29 cellular contexts compared by ENCODE assay signal in the genomic region with DNA sequence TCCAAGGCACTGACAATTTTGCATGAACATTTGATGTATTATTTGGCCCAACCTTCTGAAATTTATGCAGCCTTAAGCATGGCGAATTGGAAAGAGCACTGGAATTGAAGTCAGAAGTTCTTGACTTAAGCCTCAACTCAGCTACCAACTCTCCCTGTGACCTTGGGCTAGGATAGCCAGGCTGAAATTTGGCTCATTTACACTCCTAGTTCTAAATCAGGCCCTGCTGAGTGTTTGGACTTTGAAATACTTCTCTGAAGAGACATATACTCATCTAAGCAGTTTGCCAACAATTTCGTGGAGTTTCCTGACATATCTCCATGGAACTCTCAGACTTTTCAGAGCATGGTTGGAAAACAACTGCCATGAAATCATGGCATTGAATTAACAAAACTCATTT.
"Had no signal": no experiment of that assay in that cellular context is flagged by ENCODE, and none has a peak within 500 bp of the region (broad histone marks: within the 10 kb centered on the region; RNA-seq: fewer than 3 reads in every experiment).

No MANE protein-coding gene starts in this region.

- H3K27me3 ChIP-seq: ascending aorta, cardiac muscle cell had no signal

- ATAC-seq: activated CD4-positive, alpha-beta T cell treated with anti-CD3 and anti-CD28 coated beads for 36 hours; activated CD4-positive, CD25-positive, alpha-beta regulatory T cell treated with anti-CD3 and anti-CD28 coated beads, Interleukin-2, amount 50 U/mL, for 24 hours; activated CD8-positive, alpha-beta memory T cell treated with anti-CD3 and anti-CD28 coated beads, Interleukin-2, amount 10 ng/mL, durations not matched to agents 7 days and 5 days; activated CD8-positive, alpha-beta T cell treated with anti-CD3 and anti-CD28 coated beads, Interleukin-2, amount 10 ng/mL, durations not matched to agents 7 days and 5 days; activated naive CD8-positive, alpha-beta T cell treated with anti-CD3 and anti-CD28 coated beads, Interleukin-2, amount 50 U/mL, for 24 hours; T-helper 17 cell had no signal

- H3K4me3 ChIP-seq: ascending aorta, cardiac muscle cell had no signal

- H3K4me1 ChIP-seq: ascending aorta had no signal

- H3K36me3 ChIP-seq: ascending aorta, cardiac muscle cell had no signal

- H3K9me3 ChIP-seq: ascending aorta had no signal

- H3K27ac ChIP-seq: ascending aorta, cardiac muscle cell, VCaP had no signal

- DNase-seq: activated CD4-positive, alpha-beta memory T cell treated with anti-CD3 and anti-CD28 coated beads, Interleukin-2, amount 10 ng/mL, durations not matched to agents 7 days and 5 days; activated CD4-positive, alpha-beta T cell treated with anti-CD3 and anti-CD28 coated beads for 1 hour; activated CD4-positive, alpha-beta T cell treated with anti-CD3 and anti-CD28 coated beads for 36 hours; activated CD4-positive, alpha-beta T cell treated with anti-CD3 and anti-CD28 coated beads for 48 hours; activated CD4-positive, alpha-beta T cell treated with anti-CD3 and anti-CD28 coated beads, Interleukin-2, amount 10 ng/mL, durations not matched to agents 7 days and 5 days; activated CD4-positive, alpha-beta T cell treated with anti-CD3 and anti-CD28 coated beads, Interleukin-2, amount 50 U/mL, for 48 hours; activated CD4-positive, CD25-positive, alpha-beta regulatory T cell; activated CD8-positive, alpha-beta memory T cell treated with anti-CD3 and anti-CD28 coated beads for 24 hours; activated CD8-positive, alpha-beta memory T cell treated with anti-CD3 and anti-CD28 coated beads, Interleukin-2, amount 10 ng/mL, durations not matched to agents 7 days and 5 days; activated CD8-positive, alpha-beta memory T cell treated with anti-CD3 and anti-CD28 coated beads, Interleukin-2, amount 50 U/mL, for 48 hours; activated CD8-positive, alpha-beta T cell treated with anti-CD3 and anti-CD28 coated beads, Interleukin-2, amount 10 ng/mL, durations not matched to agents 7 days and 5 days; activated effector memory CD4-positive, alpha-beta T cell treated with Interleukin-2 at 50 U/mL for 16 hours; activated gamma-delta T cell; activated naive CD4-positive, alpha-beta T cell treated with anti-CD3 and anti-CD28 coated beads, Interleukin-2, amount 10 ng/mL, durations not matched to agents 7 days and 5 days; activated naive CD4-positive, alpha-beta T cell treated with Interleukin-2 at 50 U/mL for 16 hours; activated naive CD8-positive, alpha-beta T cell treated with anti-CD3 and anti-CD28 coated beads, Interleukin-2, amount 10 ng/mL, durations not matched to agents 7 days and 5 days; activated naive CD8-positive, alpha-beta T cell treated with anti-CD3 and anti-CD28 coated beads, Interleukin-2, amount 50 U/mL, for 24 hours; activated T-cell treated with anti-CD3 and anti-CD28 coated beads, Interleukin-2, amount 50 U/mL, for 24 hours; activated T-cell treated with anti-CD3 and anti-CD28 coated beads, Interleukin-2, amount 50 U/mL, for 48 hours; amygdala; anterior cingulate cortex; caudate nucleus; cerebellar nuclear complex; T-helper 17 cell; T-helper 9 cell had no signal
